ENCODE assay signal across 18 cellular contexts in genomic region chr12:28683371-28683770, GRCh38.
DNase-seq lines count a peak whose midpoint lies in the region; TF ChIP-seq lines count a peak whose summit lies in the region.
"Had no signal": no experiment of that assay in that cellular context is flagged by ENCODE, and none has a peak within 500 bp of the region (broad histone marks: within the 10 kb centered on the region; RNA-seq: fewer than 3 reads in every experiment).

No MANE protein-coding gene starts in this region.

- H3K27ac ChIP-seq in GM23248 (no peak overlapping the region), brain microvascular endothelial cell (no peak overlapping the region), caudate nucleus (ENCODE audit: low read depth, low read length) (no peak overlapping the region)
- H3K27ac ChIP-seq: 22Rv1 had no signal

- DNase-seq in A172 (ENCODE audit: low spot score) (peak; percentile 7), GM23248 (no peak), brain microvascular endothelial cell (peak; percentile 22), fibroblast of villous mesenchyme (ENCODE audit: low read depth) (peak; percentile 12), DMS153 (lab: John Stamatoyannopoulos, UW) (no peak), caudate nucleus (lab: John Stamatoyannopoulos, UW) (no peak), NCI-H2171 (lab: John Stamatoyannopoulos, UW) (no peak), NCI-H226 (no peak)
- DNase-seq: DMS53, Kasumi-1, MM.1S, NCI-H1092 treated with DMSO at 0.1 percent for 48 hours, NCI-H1694, NCI-H69, SHP77 treated with DMSO at 0.1 percent for 48 hours had no signal

- no peak for TF ChIP-seq CTCF in brain microvascular endothelial cell (IDR thresholded peaks at IDR 0.05; ENCODE audit: low read depth, low read length, missing control alignments)
- no peak for TF ChIP-seq CTCF in fibroblast of villous mesenchyme (IDR thresholded peaks at IDR 0.05; ENCODE audit: insufficient read depth, low read depth, low read length)

- no peaks in the 10 kb centered on the region for H3K4me1 ChIP-seq in GM23248 (ENCODE audit: insufficient read depth)

- in situ Hi-C loops in GM23248 (cut with MboI) = no loop called here
- in situ Hi-C loops in brain microvascular endothelial cell (cut with HindIII; ENCODE audit: low pct_ligation_motif_present, low sequenced_read_pairs) = no loop called here

- no peak overlapping the region for H3K4me3 ChIP-seq in GM23248
- H3K4me3 ChIP-seq in brain microvascular endothelial cell (ENCODE audit: low read depth, low read length) = no peak overlapping the region
- H3K4me3 ChIP-seq in fibroblast of villous mesenchyme (ENCODE audit: low read depth, low read length) = no peak overlapping the region
- H3K4me3 ChIP-seq: GM12878, HAP-1 had no signal

- WGBS in GM23248 (ENCODE audit: low coverage in 1 of 2, low lambda C conversion rate in 2 of 2, missing lambda C conversion rate in 2 of 2), 2 experiments = 84 to 92% methylated on average over 4 of the region's 4 CpGs

- H3K36me3 ChIP-seq in GM23248 (ENCODE audit: low read depth) (no peaks in the 10 kb centered on the region), brain microvascular endothelial cell (replicated peaks) (no peaks in the 10 kb centered on the region)
- H3K36me3 ChIP-seq: HAP-1 had no signal

- H2AFZ ChIP-seq in GM23248 = 0 out of 2 replicates have a peak overlapping the region, but pooled peaks have one; percentile 0

- H3K9me3 ChIP-seq in GM23248 (ENCODE audit: low read depth) = no peaks in the 10 kb centered on the region
- H3K9me3 ChIP-seq: HAP-1 had no signal

- H3K9me2 ChIP-seq in GM23248 (ENCODE audit: insufficient read depth) = no peaks in the 10 kb centered on the region; the same call in 1 of the 2 replicates

- no peaks in the 10 kb centered on the region for H3F3A ChIP-seq in GM23248 (ENCODE audit: insufficient read depth)

- no peak overlapping the region for H3K4me2 ChIP-seq in GM23248 (ENCODE audit: unreplicated experiment)

- no peaks in the 10 kb centered on the region for H4K20me1 ChIP-seq in GM23248 (ENCODE audit: insufficient read depth)

- no peak overlapping the region for H3K9ac ChIP-seq in GM23248

- H3K79me2 ChIP-seq in GM23248 (ENCODE audit: insufficient read depth) = no peaks in the 10 kb centered on the region

- H3K27me3 ChIP-seq in GM23248 (replicated peaks; ENCODE audit: insufficient read depth) (no peaks in the 10 kb centered on the region), brain microvascular endothelial cell (replicated peaks) (no peaks in the 10 kb centered on the region)

Comparison
In these comparisons a context has a peak if more than half of its experiments do, and no peak if none do; other contexts are left out.
1. DNase-seq: peak in A172 (single experiment), brain microvascular endothelial cell (single experiment) and fibroblast of villous mesenchyme (single experiment); none in GM23248 (single experiment), DMS153 (single experiment), caudate nucleus (0 of 61), NCI-H2171 (single experiment) and NCI-H226 (single experiment).